Comparison of ENCODE assay signal across 16 cellular contexts in genomic region chr3:134694445-134694844, GRCh38. TPM values are rescaled to one million over a fixed set of nuclear protein-coding genes. Genes with fewer than 3 reads are reported as not detected.
"Had no signal": no experiment of that assay in that cellular context is flagged by ENCODE, and none has a peak within 500 bp of the region (broad histone marks: within the 10 kb centered on the region; RNA-seq: fewer than 3 reads in every experiment).

No MANE protein-coding gene starts in this region.

- H3K4me3 ChIP-seq: gastroesophageal sphincter, prostate gland, right lobe of liver, upper lobe of left lung had no signal

- H3K27me3 Mint-ChIP-seq: activated naive CD8-positive, alpha-beta T cell treated with anti-CD3 and anti-CD28 coated beads, Interleukin-2, amount 50 U/mL, for 24 hours had no signal

- H3K4me3 Mint-ChIP-seq: activated naive CD4-positive, alpha-beta T cell treated with anti-CD3 and anti-CD28 coated beads for 36 hours; activated naive CD8-positive, alpha-beta T cell treated with anti-CD3 and anti-CD28 coated beads, Interleukin-2, amount 50 U/mL, for 24 hours; activated T-helper 17 cell treated with anti-CD3 and anti-CD28 coated beads, Interleukin-2, amount 50 U/mL, for 72 hours; natural killer cell had no signal

- H3K9me3 Mint-ChIP-seq: activated naive CD4-positive, alpha-beta T cell treated with anti-CD3 and anti-CD28 coated beads for 36 hours; activated naive CD8-positive, alpha-beta T cell treated with anti-CD3 and anti-CD28 coated beads, Interleukin-2, amount 50 U/mL, for 24 hours; activated T-helper 17 cell treated with anti-CD3 and anti-CD28 coated beads, Interleukin-2, amount 50 U/mL, for 72 hours; natural killer cell had no signal

- H3K36me3 ChIP-seq: gastroesophageal sphincter, prostate gland, right lobe of liver, upper lobe of left lung had no signal

- H3K4me1 Mint-ChIP-seq: activated naive CD8-positive, alpha-beta T cell treated with anti-CD3 and anti-CD28 coated beads, Interleukin-2, amount 50 U/mL, for 24 hours; activated T-helper 17 cell treated with anti-CD3 and anti-CD28 coated beads, Interleukin-2, amount 50 U/mL, for 72 hours; natural killer cell had no signal

- DNase-seq: activated CD4-positive, alpha-beta T cell treated with anti-CD3 and anti-CD28 coated beads, Interleukin-2, amount 50 U/mL, for 48 hours; activated CD4-positive, CD25-positive, alpha-beta regulatory T cell treated with anti-CD3 and anti-CD28 coated beads, Interleukin-2, amount 50 U/mL, for 72 hours; activated naive CD4-positive, alpha-beta T cell treated with anti-CD3 and anti-CD28 coated beads for 36 hours; activated naive CD8-positive, alpha-beta T cell treated with anti-CD3 and anti-CD28 coated beads, Interleukin-2, amount 50 U/mL, for 24 hours; aorta; dermis blood vessel endothelial cell; erythroblast; mesenchymal stem cell; natural killer cell; right lobe of liver; stimulated activated naive CD8-positive, alpha-beta T cell treated with anti-CD3 and anti-CD28 coated beads, Interleukin-15, Interleukin-2, amounts not matched to agents 100 U/mL and 50 U/mL, for 24 hours; T-helper 9 cell; upper lobe of left lung had no signal

- H3K36me3 Mint-ChIP-seq: natural killer cell had no signal

- H3K27ac ChIP-seq: gastroesophageal sphincter, right lobe of liver, upper lobe of left lung had no signal

- H3K27ac Mint-ChIP-seq: activated naive CD4-positive, alpha-beta T cell treated with anti-CD3 and anti-CD28 coated beads for 36 hours; activated naive CD8-positive, alpha-beta T cell treated with anti-CD3 and anti-CD28 coated beads, Interleukin-2, amount 50 U/mL, for 24 hours; activated T-helper 17 cell treated with anti-CD3 and anti-CD28 coated beads, Interleukin-2, amount 50 U/mL, for 72 hours; natural killer cell had no signal

- H3K9me3 ChIP-seq: gastroesophageal sphincter, prostate gland, right lobe of liver, upper lobe of left lung had no signal

- H3K27me3 ChIP-seq: gastroesophageal sphincter, right lobe of liver, upper lobe of left lung had no signal

- H3K4me1 ChIP-seq: prostate gland, right lobe of liver, upper lobe of left lung had no signal

- ATAC-seq: activated naive CD8-positive, alpha-beta T cell treated with anti-CD3 and anti-CD28 coated beads, Interleukin-2, amount 50 U/mL, for 24 hours; activated T-helper 17 cell treated with anti-CD3 and anti-CD28 coated beads, Interleukin-2, amount 50 U/mL, for 72 hours; gastroesophageal sphincter; natural killer cell; stimulated activated naive CD8-positive, alpha-beta T cell treated with anti-CD3 and anti-CD28 coated beads, Interleukin-15, Interleukin-2, amounts not matched to agents 100 U/mL and 50 U/mL, for 24 hours had no signal

RNA-seq across cellular contexts. Expression of gene KY, which starts 43.6 kb away (rescaled TPM):
- total RNA-seq: activated naive CD4-positive, alpha-beta T cell treated with anti-CD3 and anti-CD28 coated beads for 36 hours; activated T-helper 17 cell treated with anti-CD3 and anti-CD28 coated beads, Interleukin-2, amount 50 U/mL, for 72 hours; dermis blood vessel endothelial cell; right lobe of liver had no signal
